ENCODE assay signal across 4 cellular contexts in genomic region chr19:37391399-37391798, GRCh38. TPM values are rescaled to one million over a fixed set of nuclear protein-coding genes. Genes with fewer than 3 reads are reported as not detected.
DNase-seq lines count a peak whose midpoint lies in the region; ATAC-seq, FAIRE-seq and TF ChIP-seq lines count a peak whose summit lies in the region.
"Not testable (repeated sequence)": the region's sequence is repeated elsewhere in the genome, so short reads cannot be mapped to it uniquely, and the experiment has no call there.

No MANE protein-coding gene starts in this region.

- H3K9ac ChIP-seq in adipocyte (ENCODE audit: low read length) = not testable (repeated sequence)

- H3K4me3 ChIP-seq in A549; HEK293 (ENCODE audit: low read depth, low read length): not testable (repeated sequence)
- H3K4me3 ChIP-seq in CD4-positive, CD25-positive, alpha-beta regulatory T cell (ENCODE audit: low read depth, low read length) = peak overlapping the region; percentile 7
- peak overlapping the region; percentile 35 for H3K4me3 ChIP-seq in adipocyte (ENCODE audit: low read length)

- H3K27ac Mint-ChIP-seq in CD4-positive, CD25-positive, alpha-beta regulatory T cell = not testable (repeated sequence)

- not testable (repeated sequence) for TF ChIP-seq RAD21 in A549 (conservative IDR thresholded peaks at IDR 0.05 in 1 of 2, IDR thresholded peaks at IDR 0.05 in 1 of 2)

- CTCF ChIA-PET in A549 (lab: Yijun Ruan, JAX) = interaction anchor here (0.9 to 1.5 kb wide), 2 partner anchors 12 to 23 kb away, joined by 3 to 7 read pairs; no protein-coding TSS in a partner anchor
- CTCF ChIA-PET in HEK293 (lab: Yijun Ruan, JAX) = not testable (repeated sequence)

- peaks cover 3 to 75% (median 45%) of the 10 kb centered on the region in 7 donors for H3K9me3 Mint-ChIP-seq in CD4-positive, CD25-positive, alpha-beta regulatory T cell

- FAIRE-seq in A549 (lab: Jason Lieb, UNC) = not testable (repeated sequence)

- not testable (repeated sequence) for DNase-seq in A549 (ENCODE audit: low read depth in 1 of 2, low spot score in 1 of 2); CD4-positive, CD25-positive, alpha-beta regulatory T cell; adipocyte (ENCODE audit: low read depth)

- 76% methylated on average over 6 of the region's 6 CpGs for WGBS in A549 (ENCODE audit: missing lambda C conversion rate)

- H3K36me3 ChIP-seq in CD4-positive, CD25-positive, alpha-beta regulatory T cell (ENCODE audit: control insufficient read depth, insufficient read depth, low read length) = peaks cover 29% of the 10 kb centered on the region
- H3K36me3 ChIP-seq in HEK293 (ENCODE audit: control insufficient read depth in 2 of 2, insufficient read depth in 1 of 2, low read length in 2 of 2) (peaks cover 31 to 37% of the 10 kb centered on the region in 2 experiments), adipocyte (ENCODE audit: control insufficient read depth, insufficient read depth, low read length, severe bottlenecking) (peaks cover 51% of the 10 kb centered on the region)

- TF ChIP-seq POLR2A in A549 (IDR thresholded peaks at IDR 0.05; ENCODE audit: low read length) = not testable (repeated sequence)

- not testable (repeated sequence) for H3K4me1 ChIP-seq in A549; CD4-positive, CD25-positive, alpha-beta regulatory T cell (ENCODE audit: control insufficient read depth, insufficient read depth, low read length, poor library complexity, severe bottlenecking); HEK293 (ENCODE audit: control insufficient read depth, insufficient read depth, low read length); adipocyte (ENCODE audit: control insufficient read depth, insufficient read depth, low read length)

- not testable (repeated sequence) for H3K27me3 Mint-ChIP-seq in CD4-positive, CD25-positive, alpha-beta regulatory T cell

- POLR2A ChIA-PET in A549 (lab: Yijun Ruan, JAX); HEK293 (lab: Yijun Ruan, JAX): not testable (repeated sequence)

- not testable (repeated sequence) for TF ChIP-seq CTCF in A549 (IDR thresholded peaks at IDR 0.05); HEK293 (tag by site-specific recombination; IDR thresholded peaks at IDR 0.05)

- H3K4me2 ChIP-seq in A549 = not testable (repeated sequence)

- H3K4me3 Mint-ChIP-seq in CD4-positive, CD25-positive, alpha-beta regulatory T cell = not testable (repeated sequence)

- not testable (repeated sequence) for ATAC-seq in A549; CD4-positive, CD25-positive, alpha-beta regulatory T cell (ENCODE audit: low read depth in 2 of 2)

- not testable (repeated sequence) for H3K27ac ChIP-seq in A549; CD4-positive, CD25-positive, alpha-beta regulatory T cell (ENCODE audit: insufficient read depth, low read length, poor library complexity, severe bottlenecking); HEK293 (ENCODE audit: extremely low read depth, low read depth, low read length)

- not testable (repeated sequence) for H3K27me3 ChIP-seq in CD4-positive, CD25-positive, alpha-beta regulatory T cell (ENCODE audit: control insufficient read depth, insufficient read depth, low read length); adipocyte (replicated peaks; ENCODE audit: control insufficient read depth, insufficient read depth, low read length)

- H3K9me3 ChIP-seq in A549 (peaks cover 99% of the 10 kb centered on the region), HEK293 (ENCODE audit: control insufficient read depth, insufficient read depth, low read depth, low read length) (peaks cover 47% of the 10 kb centered on the region), adipocyte (ENCODE audit: control insufficient read depth, low read length) (peaks cover 97% of the 10 kb centered on the region)
- peaks cover 85 to 87% of the 10 kb centered on the region in 2 experiments for H3K9me3 ChIP-seq in CD4-positive, CD25-positive, alpha-beta regulatory T cell (ENCODE audit: control insufficient read depth in 2 of 2, low read length in 2 of 2)

- peaks cover 31% of the 10 kb centered on the region for H3K36me3 Mint-ChIP-seq in CD4-positive, CD25-positive, alpha-beta regulatory T cell

- not testable (repeated sequence) for TF ChIP-seq EP300 in A549 (IDR thresholded peaks at IDR 0.05)

- not testable (repeated sequence) for H3K4me1 Mint-ChIP-seq in CD4-positive, CD25-positive, alpha-beta regulatory T cell

TF ChIP-seq in A549, 52 proteins besides CTCF, POLR2A, EP300 and RAD21:
- peak; percentile 38 for TF ChIP-seq ZC3H11A (IDR thresholded peaks at IDR 0.05)

TF ChIP-seq in HEK293, 187 proteins besides CTCF, POLR2A, EP300 and RAD21 (continues in another document):
- TF ChIP-seq ZBTB8A (tag by site-specific recombination; IDR thresholded peaks at IDR 0.05) = 0 out of 2 replicates have a peak, but pooled peaks have one; percentile 31
- peak; percentile 31; the same call in 1 of the 2 replicates for TF ChIP-seq ZNF623 (tag by site-specific recombination; IDR thresholded peaks at IDR 0.05)
- TF ChIP-seq ZNF433 (tag by site-specific recombination; IDR thresholded peaks at IDR 0.05; ENCODE audit: low read depth) = 0 out of 2 replicates have a peak, but pooled peaks have one; percentile 6
- TF ChIP-seq ZNF394 (tag by site-specific recombination; IDR thresholded peaks at IDR 0.05; ENCODE audit: borderline replicate concordance) = peak; percentile 37; the same call in 1 of the 2 replicates
- TF ChIP-seq ZNF555 (tag by site-specific recombination; conservative IDR thresholded peaks at IDR 0.05) = peak; percentile 25; the same call in 1 of the 2 replicates
- TF ChIP-seq ZBTB21 (tag by site-specific recombination; IDR thresholded peaks at IDR 0.05) = peak; percentile 28; the same call in 1 of the 2 replicates
- TF ChIP-seq REST (tag by site-specific recombination; IDR thresholded peaks at IDR 0.05) = 0 out of 2 replicates have a peak, but pooled peaks have one; percentile 25
- peak; percentile 37 for TF ChIP-seq ZNF426 (tag by site-specific recombination; IDR thresholded peaks at IDR 0.05)
- TF ChIP-seq, protein P1, sequence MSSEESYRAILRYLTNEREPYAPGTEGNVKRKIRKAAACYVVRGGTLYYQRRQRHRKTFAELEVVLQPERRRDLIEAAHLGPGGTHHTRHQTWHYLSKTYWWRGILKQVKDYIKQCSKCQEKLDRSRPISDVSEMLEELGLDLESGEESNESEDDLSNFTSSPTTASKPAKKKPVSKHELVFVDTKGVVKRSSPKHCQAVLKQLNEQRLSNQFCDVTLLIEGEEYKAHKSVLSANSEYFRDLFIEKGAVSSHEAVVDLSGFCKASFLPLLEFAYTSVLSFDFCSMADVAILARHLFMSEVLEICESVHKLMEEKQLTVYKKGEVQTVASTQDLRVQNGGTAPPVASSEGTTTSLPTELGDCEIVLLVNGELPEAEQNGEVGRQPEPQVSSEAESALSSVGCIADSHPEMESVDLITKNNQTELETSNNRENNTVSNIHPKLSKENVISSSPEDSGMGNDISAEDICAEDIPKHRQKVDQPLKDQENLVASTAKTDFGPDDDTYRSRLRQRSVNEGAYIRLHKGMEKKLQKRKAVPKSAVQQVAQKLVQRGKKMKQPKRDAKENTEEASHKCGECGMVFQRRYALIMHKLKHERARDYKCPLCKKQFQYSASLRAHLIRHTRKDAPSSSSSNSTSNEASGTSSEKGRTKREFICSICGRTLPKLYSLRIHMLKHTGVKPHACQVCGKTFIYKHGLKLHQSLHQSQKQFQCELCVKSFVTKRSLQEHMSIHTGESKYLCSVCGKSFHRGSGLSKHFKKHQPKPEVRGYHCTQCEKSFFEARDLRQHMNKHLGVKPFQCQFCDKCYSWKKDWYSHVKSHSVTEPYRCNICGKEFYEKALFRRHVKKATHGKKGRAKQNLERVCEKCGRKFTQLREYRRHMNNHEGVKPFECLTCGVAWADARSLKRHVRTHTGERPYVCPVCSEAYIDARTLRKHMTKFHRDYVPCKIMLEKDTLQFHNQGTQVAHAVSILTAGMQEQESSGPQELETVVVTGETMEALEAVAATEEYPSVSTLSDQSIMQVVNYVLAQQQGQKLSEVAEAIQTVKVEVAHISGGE (tag by site-specific recombination; conservative IDR thresholded peaks at IDR 0.05; ENCODE audit: low read depth) = peak; percentile 59; the same call in 1 of the 2 replicates

RNA-seq across cellular contexts. Expression of gene ZNF527, which starts 20.5 kb away (rescaled TPM):
- 5.3 and 8.2 TPM in 2 replicates for polyA plus RNA-seq in A549 (2011; rRNA removed)
- polyA plus RNA-seq in A549 (2012; cell fraction: cytosol; rRNA removed) = 2.4 TPM in 2 replicates
- 1.9 and 3.4 TPM in 2 replicates for polyA plus RNA-seq in A549 (2012; cell fraction: nucleus; rRNA removed)
- 4.1 to 4.9 TPM (median 4.4 TPM) in 3 replicates for polyA plus RNA-seq in A549 (2017; fragmentation: RNase III; extraction: RNeasy Plus Mini Kit Qiagen cat#74134 plus additional on column Dnase treatment)
- 5.7 and 5.9 TPM in 2 replicates for polyA minus RNA-seq in A549 (2011; rRNA and poly(A)+ RNA removed)
- 12.5 TPM for total RNA-seq in CD4-positive, CD25-positive, alpha-beta regulatory T cell
- 10 to 100 TPM in 1 of 4 donors, 1 to 10 TPM in 3; 6.1 to 10.8 (median 8.9) TPM for polyA plus RNA-seq in CD4-positive, CD25-positive, alpha-beta regulatory T cell
